Comparison of ENCODE assay signal across 11 cellular contexts in the genomic region with DNA sequence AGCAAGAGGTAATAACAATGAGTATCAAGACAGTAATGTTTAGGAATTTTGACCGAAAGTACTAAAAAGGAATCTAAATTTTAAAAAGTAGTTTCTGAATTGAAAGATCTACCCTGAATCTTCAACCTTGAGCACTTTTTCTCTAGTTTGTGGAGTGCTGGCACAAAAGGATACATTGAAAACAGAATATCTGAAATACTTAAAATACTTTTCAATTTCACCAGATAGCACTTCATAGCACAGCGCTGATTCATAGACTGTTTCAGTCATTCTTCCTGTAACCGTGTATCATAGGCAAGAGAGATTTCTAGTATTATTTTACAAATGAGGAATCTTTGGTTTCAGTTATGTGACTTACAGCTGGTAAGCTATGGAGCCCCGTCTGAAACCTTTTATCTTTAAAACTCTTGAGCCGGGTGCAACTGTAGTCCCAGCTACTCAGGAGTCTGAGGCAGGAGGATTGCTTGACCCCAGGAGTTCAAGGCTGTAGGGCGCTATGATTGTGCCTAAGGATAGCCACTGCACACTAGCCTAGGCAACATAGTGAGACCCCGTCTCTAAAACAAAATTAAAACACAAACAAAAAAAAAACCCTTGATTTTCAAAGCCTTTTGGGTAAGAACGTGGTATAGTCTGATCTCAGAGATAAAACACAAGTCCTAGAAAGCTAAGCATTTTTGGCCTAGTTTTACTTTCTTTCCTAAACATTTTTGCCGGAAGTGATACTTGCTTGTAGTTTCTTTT. TPM values are rescaled to one million over a fixed set of nuclear protein-coding genes. Genes with fewer than 3 reads are reported as not detected.
DNase-seq lines count a peak whose midpoint lies in the region; ATAC-seq, FAIRE-seq and TF ChIP-seq lines count a peak whose summit lies in the region.
"Had no signal": no experiment of that assay in that cellular context is flagged by ENCODE, and none has a peak within 500 bp of the region (broad histone marks: within the 10 kb centered on the region; RNA-seq: fewer than 3 reads in every experiment).

No MANE protein-coding gene starts in this region.

- DNase-seq in EL: peak; percentile 93
- peak; percentile 96 for DNase-seq in RCC 7860 (ENCODE audit: low spot score)
- peak; percentile 76 for DNase-seq in dermis blood vessel endothelial cell
- no peak for DNase-seq in natural killer cell
- DNase-seq in NCI-H2171 (lab: John Stamatoyannopoulos, UW): no peak
- DNase-seq in OCI-LY7 (ENCODE audit: low spot score): no peak
- DNase-seq in small intestine: no peak
- DNase-seq in activated CD8-positive, alpha-beta memory T cell treated with anti-CD3 and anti-CD28 coated beads, Interleukin-2, amount 50 U/mL, for 4 hours: no peak
- DNase-seq: NCI-H2029 had no signal

- H2AFZ ChIP-seq in OCI-LY7 (ENCODE audit: low read length): no peak overlapping the region
- H2AFZ ChIP-seq: parathyroid adenoma had no signal

- H3K4me2 ChIP-seq in OCI-LY7 (ENCODE audit: low read length): no peak overlapping the region

- H3K9me3 ChIP-seq in OCI-LY7 (ENCODE audit: low read length) (no peaks in the 10 kb centered on the region), small intestine (ENCODE audit: control insufficient read depth, low read depth) (no peaks in the 10 kb centered on the region)

- H3K4me1 Mint-ChIP-seq in natural killer cell: no peaks in the 10 kb centered on the region

- no peaks in the 10 kb centered on the region for H3K79me2 ChIP-seq in OCI-LY7 (ENCODE audit: insufficient read depth, low read depth, low read length)
- H3K79me2 ChIP-seq: parathyroid adenoma had no signal

- FAIRE-seq in RCC 7860 (lab: Jason Lieb, UNC) (peak; percentile 98), small intestine (lab: Jason Lieb, UNC) (no peak)
- FAIRE-seq: GM12891 had no signal

- WGBS in small intestine, 3 donors: 78 to 85% (median 79%) methylated on average over 9 of the region's 9 CpGs

- H3K27ac Mint-ChIP-seq in natural killer cell: peak overlapping the region; percentile 34 to 62

- H3K36me3 ChIP-seq in OCI-LY7 (ENCODE audit: insufficient read depth, low read length) (peaks cover 44% of the 10 kb centered on the region; the same call in 1 of the 2 replicates), small intestine (ENCODE audit: control insufficient read depth in 2 of 2, insufficient read depth in 2 of 2, low read length in 2 of 2) (peaks cover 5 to 25% of the 10 kb centered on the region in 2 donors)

- H3K4me3 Mint-ChIP-seq in natural killer cell: no peak overlapping the region

- H3K27ac ChIP-seq in OCI-LY7 (ENCODE audit: low read depth, low read length, poor library complexity, severe bottlenecking) (no peak overlapping the region), small intestine (ENCODE audit: low read depth in 1 of 2, low read length in 1 of 2) (no peak overlapping the region)
- H3K27ac ChIP-seq: parathyroid adenoma had no signal

- no peak for TF ChIP-seq CTCF in natural killer cell (IDR thresholded peaks at IDR 0.05)
- TF ChIP-seq CTCF in OCI-LY7 (conservative IDR thresholded peaks at IDR 0.05; ENCODE audit: low read length): no peak

- POLR2A ChIA-PET in OCI-LY7 (lab: Charles Lee): interaction anchor here (1.3 kb wide), 1 partner anchor 15 kb away, joined by 3 read pairs; no protein-coding TSS in a partner anchor

- no peaks in the 10 kb centered on the region for H3K9me3 Mint-ChIP-seq in natural killer cell

- H3K4me1 ChIP-seq in OCI-LY7 (ENCODE audit: insufficient read depth, low read length, poor library complexity, severe bottlenecking): no peaks in the 10 kb centered on the region
- no peaks in the 10 kb centered on the region for H3K4me1 ChIP-seq in small intestine (ENCODE audit: control insufficient read depth in 2 of 2, insufficient read depth in 1 of 2, low read depth in 1 of 2, low read length in 1 of 2)
- H3K4me1 ChIP-seq: parathyroid adenoma had no signal

- H3K4me3 ChIP-seq in OCI-LY7 (ENCODE audit: low read depth, low read length, poor library complexity, severe bottlenecking) (no peak overlapping the region), small intestine (ENCODE audit: low read depth in 1 of 2, low read length in 2 of 2) (no peak overlapping the region)

- no peak for ATAC-seq in natural killer cell

- CTCF ChIA-PET in OCI-LY7 (lab: Charles Lee; ENCODE audit: unreplicated experiment): no interaction called here

- intact Hi-C loops in natural killer cell (cut with micrococcal nuclease) (no loop called here), OCI-LY7 (cut with micrococcal nuclease; ENCODE audit: unreplicated experiment) (no loop called here)

- no TSS peak for BruUV-seq in OCI-LY7 (replicated peaks; lab: Mats Ljungman, UMichigan)

- H3K9me2 ChIP-seq in OCI-LY7 (ENCODE audit: insufficient read depth, low read length): no peaks in the 10 kb centered on the region

- H3K27me3 Mint-ChIP-seq in natural killer cell (ENCODE audit: low read depth in 2 of 2): no peaks in the 10 kb centered on the region

- H3K36me3 Mint-ChIP-seq in natural killer cell: peaks cover 19% of the 10 kb centered on the region

- H3K27me3 ChIP-seq in small intestine (ENCODE audit: control insufficient read depth in 2 of 2, insufficient read depth in 2 of 2, low read length in 2 of 2): no peaks in the 10 kb centered on the region

- H4K20me1 ChIP-seq in OCI-LY7 (ENCODE audit: insufficient read depth, low read length): no peaks in the 10 kb centered on the region

RNA-seq across cellular contexts. Expression of a gene that starts 35.1 kb away (rescaled TPM):
- total RNA-seq in dermis blood vessel endothelial cell: 34.9 and 44.5 TPM in 2 replicates
- 10 to 100 TPM; 36.0 to 42.4 (median 39.5) TPM for total RNA-seq in natural killer cell
- total RNA-seq in OCI-LY7 (2014; rRNA removed; shearing (Covaris generic)): 4.2 and 10.1 TPM in 2 replicates
- 13.2 and 15.9 TPM in 2 replicates for total RNA-seq in OCI-LY7 (2022)
- polyA plus RNA-seq in small intestine: 10 to 100 TPM in 1 of 3 donors, 1 to 10 TPM in 2; 4.9 to 11.2 (median 8.1) TPM

Comparison
In these comparisons a context has a peak if more than half of its experiments do, and no peak if none do; other contexts are left out.
1. DNase-seq: peak in EL (single experiment), RCC 7860 (single experiment) and dermis blood vessel endothelial cell (single experiment); none in natural killer cell (single experiment), NCI-H2171 (single experiment), OCI-LY7 (single experiment), small intestine (single experiment) and activated CD8-positive, alpha-beta memory T cell treated with anti-CD3 and anti-CD28 coated beads, Interleukin-2, amount 50 U/mL, for 4 hours (single experiment).